ENCODE assay signal across 1 cellular context in the genomic region with DNA sequence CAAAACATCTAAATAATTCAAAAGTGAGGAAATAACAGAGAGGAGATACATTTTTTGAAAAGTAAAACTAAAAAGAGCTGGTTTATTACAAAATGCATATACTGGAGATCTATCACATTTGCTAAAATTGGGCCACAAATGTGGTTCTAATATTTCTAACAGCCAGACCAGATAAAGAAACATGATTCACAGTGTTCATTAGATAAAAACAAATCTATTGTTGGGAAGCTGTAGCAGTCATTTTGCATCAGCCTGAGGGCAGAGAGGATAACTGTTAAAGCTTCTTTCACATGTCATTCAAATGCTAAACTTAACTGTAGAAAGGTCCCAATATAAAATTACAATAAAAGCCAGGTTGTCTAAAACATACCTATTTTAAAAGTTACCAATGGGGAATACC.
TF ChIP-seq lines count a peak whose summit lies in the region.

No MANE protein-coding gene starts in this region.

TF ChIP-seq in GM23338, 12 proteins besides CTCF, POLR2A, EP300 and RAD21 (continued from another document):
- TF ChIP-seq, protein P1, sequence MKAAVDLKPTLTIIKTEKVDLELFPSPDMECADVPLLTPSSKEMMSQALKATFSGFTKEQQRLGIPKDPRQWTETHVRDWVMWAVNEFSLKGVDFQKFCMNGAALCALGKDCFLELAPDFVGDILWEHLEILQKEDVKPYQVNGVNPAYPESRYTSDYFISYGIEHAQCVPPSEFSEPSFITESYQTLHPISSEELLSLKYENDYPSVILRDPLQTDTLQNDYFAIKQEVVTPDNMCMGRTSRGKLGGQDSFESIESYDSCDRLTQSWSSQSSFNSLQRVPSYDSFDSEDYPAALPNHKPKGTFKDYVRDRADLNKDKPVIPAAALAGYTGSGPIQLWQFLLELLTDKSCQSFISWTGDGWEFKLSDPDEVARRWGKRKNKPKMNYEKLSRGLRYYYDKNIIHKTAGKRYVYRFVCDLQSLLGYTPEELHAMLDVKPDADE (IDR thresholded peaks at IDR 0.05), result no peak
- TF ChIP-seq, protein P2, sequence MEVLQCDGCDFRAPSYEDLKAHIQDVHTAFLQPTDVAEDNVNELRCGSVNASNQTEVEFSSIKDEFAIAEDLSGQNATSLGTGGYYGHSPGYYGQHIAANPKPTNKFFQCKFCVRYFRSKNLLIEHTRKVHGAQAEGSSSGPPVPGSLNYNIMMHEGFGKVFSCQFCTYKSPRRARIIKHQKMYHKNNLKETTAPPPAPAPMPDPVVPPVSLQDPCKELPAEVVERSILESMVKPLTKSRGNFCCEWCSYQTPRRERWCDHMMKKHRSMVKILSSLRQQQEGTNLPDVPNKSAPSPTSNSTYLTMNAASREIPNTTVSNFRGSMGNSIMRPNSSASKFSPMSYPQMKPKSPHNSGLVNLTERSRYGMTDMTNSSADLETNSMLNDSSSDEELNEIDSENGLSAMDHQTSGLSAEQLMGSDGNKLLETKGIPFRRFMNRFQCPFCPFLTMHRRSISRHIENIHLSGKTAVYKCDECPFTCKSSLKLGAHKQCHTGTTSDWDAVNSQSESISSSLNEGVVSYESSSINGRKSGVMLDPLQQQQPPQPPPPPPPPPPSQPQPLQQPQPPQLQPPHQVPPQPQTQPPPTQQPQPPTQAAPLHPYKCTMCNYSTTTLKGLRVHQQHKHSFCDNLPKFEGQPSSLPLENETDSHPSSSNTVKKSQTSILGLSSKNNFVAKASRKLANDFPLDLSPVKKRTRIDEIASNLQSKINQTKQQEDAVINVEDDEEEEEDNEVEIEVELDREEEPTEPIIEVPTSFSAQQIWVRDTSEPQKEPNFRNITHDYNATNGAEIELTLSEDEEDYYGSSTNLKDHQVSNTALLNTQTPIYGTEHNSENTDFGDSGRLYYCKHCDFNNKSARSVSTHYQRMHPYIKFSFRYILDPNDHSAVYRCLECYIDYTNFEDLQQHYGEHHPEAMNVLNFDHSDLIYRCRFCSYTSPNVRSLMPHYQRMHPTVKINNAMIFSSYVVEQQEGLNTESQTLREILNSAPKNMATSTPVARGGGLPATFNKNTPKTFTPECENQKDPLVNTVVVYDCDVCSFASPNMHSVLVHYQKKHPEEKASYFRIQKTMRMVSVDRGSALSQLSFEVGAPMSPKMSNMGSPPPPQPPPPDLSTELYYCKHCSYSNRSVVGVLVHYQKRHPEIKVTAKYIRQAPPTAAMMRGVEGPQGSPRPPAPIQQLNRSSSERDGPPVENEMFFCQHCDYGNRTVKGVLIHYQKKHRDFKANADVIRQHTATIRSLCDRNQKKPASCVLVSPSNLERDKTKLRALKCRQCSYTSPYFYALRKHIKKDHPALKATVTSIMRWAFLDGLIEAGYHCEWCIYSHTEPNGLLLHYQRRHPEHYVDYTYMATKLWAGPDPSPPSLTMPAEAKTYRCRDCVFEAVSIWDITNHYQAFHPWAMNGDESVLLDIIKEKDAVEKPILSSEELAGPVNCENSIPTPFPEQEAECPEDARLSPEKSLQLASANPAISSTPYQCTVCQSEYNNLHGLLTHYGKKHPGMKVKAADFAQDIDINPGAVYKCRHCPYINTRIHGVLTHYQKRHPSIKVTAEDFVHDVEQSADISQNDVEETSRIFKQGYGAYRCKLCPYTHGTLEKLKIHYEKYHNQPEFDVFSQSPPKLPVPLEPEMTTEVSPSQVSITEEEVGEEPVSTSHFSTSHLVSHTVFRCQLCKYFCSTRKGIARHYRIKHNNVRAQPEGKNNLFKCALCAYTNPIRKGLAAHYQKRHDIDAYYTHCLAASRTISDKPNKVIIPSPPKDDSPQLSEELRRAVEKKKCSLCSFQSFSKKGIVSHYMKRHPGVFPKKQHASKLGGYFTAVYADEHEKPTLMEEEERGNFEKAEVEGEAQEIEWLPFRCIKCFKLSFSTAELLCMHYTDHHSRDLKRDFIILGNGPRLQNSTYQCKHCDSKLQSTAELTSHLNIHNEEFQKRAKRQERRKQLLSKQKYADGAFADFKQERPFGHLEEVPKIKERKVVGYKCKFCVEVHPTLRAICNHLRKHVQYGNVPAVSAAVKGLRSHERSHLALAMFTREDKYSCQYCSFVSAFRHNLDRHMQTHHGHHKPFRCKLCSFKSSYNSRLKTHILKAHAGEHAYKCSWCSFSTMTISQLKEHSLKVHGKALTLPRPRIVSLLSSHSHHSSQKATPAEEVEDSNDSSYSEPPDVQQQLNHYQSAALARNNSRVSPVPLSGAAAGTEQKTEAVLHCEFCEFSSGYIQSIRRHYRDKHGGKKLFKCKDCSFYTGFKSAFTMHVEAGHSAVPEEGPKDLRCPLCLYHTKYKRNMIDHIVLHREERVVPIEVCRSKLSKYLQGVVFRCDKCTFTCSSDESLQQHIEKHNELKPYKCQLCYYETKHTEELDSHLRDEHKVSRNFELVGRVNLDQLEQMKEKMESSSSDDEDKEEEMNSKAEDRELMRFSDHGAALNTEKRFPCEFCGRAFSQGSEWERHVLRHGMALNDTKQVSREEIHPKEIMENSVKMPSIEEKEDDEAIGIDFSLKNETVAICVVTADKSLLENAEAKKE (CRISPR knock-in tag; IDR thresholded peaks at IDR 0.05), result no peak
- TF ChIP-seq NANOG (IDR thresholded peaks at IDR 0.05; ENCODE audit: borderline replicate concordance), result no peak
- TF ChIP-seq EZH2 (IDR thresholded peaks at IDR 0.05; ENCODE audit: low read depth, unreplicated experiment), result no peak
- no peak for TF ChIP-seq ZNF331 (CRISPR knock-in tag; IDR thresholded peaks at IDR 0.05; ENCODE audit: low read depth)
